Comparison of ENCODE assay signal across 22 cellular contexts in genomic region chr22:21759631-21760030, GRCh38.
"Had no signal": no experiment of that assay in that cellular context is flagged by ENCODE, and none has a peak within 500 bp of the region (broad histone marks: within the 10 kb centered on the region; RNA-seq: fewer than 3 reads in every experiment).

No MANE protein-coding gene starts in this region.

- DNase-seq: activated CD4-positive, alpha-beta T cell treated with anti-CD3 and anti-CD28 coated beads, Interleukin-2, amount 10 ng/mL, durations not matched to agents 7 days and 5 days; activated CD4-positive, CD25-positive, alpha-beta regulatory T cell treated with anti-CD3 and anti-CD28 coated beads, Interleukin-2, amount 50 U/mL, for 72 hours; activated CD8-positive, alpha-beta memory T cell treated with anti-CD3 and anti-CD28 coated beads, Interleukin-2, amount 10 ng/mL, durations not matched to agents 7 days and 5 days; activated CD8-positive, alpha-beta T cell treated with anti-CD3 and anti-CD28 coated beads for 36 hours; activated effector memory CD4-positive, alpha-beta T cell treated with anti-CD3 and anti-CD28 coated beads, Interleukin-2, amount 50 U/mL, for 16 hours; activated naive CD4-positive, alpha-beta T cell treated with anti-CD3 and anti-CD28 coated beads, Interleukin-2, amount 10 ng/mL, durations not matched to agents 7 days and 5 days; activated T-cell treated with anti-CD3 and anti-CD28 coated beads for 4 hours; left ventricle myocardium superior; mammary epithelial cell; occipital lobe; retina; sigmoid colon; stimulated activated CD4-positive, alpha-beta T cell treated with anti-CD3 and anti-CD28 coated beads, Interleukin-4, amount 100 ng/mL, for 1 hour; stimulated activated naive CD4-positive, alpha-beta T cell; upper lobe of left lung; WERI-Rb-1 had no signal

- H3K4me2 ChIP-seq: hepatocyte, smooth muscle cell had no signal

- H3K9me3 ChIP-seq: sigmoid colon, upper lobe of left lung had no signal

- H3K27ac Mint-ChIP-seq: activated CD4-positive, alpha-beta T cell treated with anti-CD3 and anti-CD28 coated beads, Interleukin-2, amount 10 ng/mL, durations not matched to agents 7 days and 5 days; activated CD8-positive, alpha-beta memory T cell treated with anti-CD3 and anti-CD28 coated beads, Interleukin-2, amount 10 ng/mL, durations not matched to agents 7 days and 5 days; activated CD8-positive, alpha-beta T cell treated with anti-CD3 and anti-CD28 coated beads for 36 hours; activated naive CD4-positive, alpha-beta T cell treated with anti-CD3 and anti-CD28 coated beads, Interleukin-2, amount 10 ng/mL, durations not matched to agents 7 days and 5 days had no signal

- H3K9me3 Mint-ChIP-seq: activated CD4-positive, alpha-beta T cell treated with anti-CD3 and anti-CD28 coated beads, Interleukin-2, amount 10 ng/mL, durations not matched to agents 7 days and 5 days; activated CD8-positive, alpha-beta T cell treated with anti-CD3 and anti-CD28 coated beads for 36 hours; activated naive CD4-positive, alpha-beta T cell treated with anti-CD3 and anti-CD28 coated beads, Interleukin-2, amount 10 ng/mL, durations not matched to agents 7 days and 5 days had no signal

- H3K4me3 Mint-ChIP-seq: activated CD4-positive, alpha-beta T cell treated with anti-CD3 and anti-CD28 coated beads, Interleukin-2, amount 10 ng/mL, durations not matched to agents 7 days and 5 days; activated CD8-positive, alpha-beta memory T cell treated with anti-CD3 and anti-CD28 coated beads, Interleukin-2, amount 10 ng/mL, durations not matched to agents 7 days and 5 days; activated CD8-positive, alpha-beta T cell treated with anti-CD3 and anti-CD28 coated beads for 36 hours; activated naive CD4-positive, alpha-beta T cell treated with anti-CD3 and anti-CD28 coated beads, Interleukin-2, amount 10 ng/mL, durations not matched to agents 7 days and 5 days had no signal

- H3K27me3 Mint-ChIP-seq: activated CD4-positive, alpha-beta T cell treated with anti-CD3 and anti-CD28 coated beads, Interleukin-2, amount 10 ng/mL, durations not matched to agents 7 days and 5 days; activated CD8-positive, alpha-beta memory T cell treated with anti-CD3 and anti-CD28 coated beads, Interleukin-2, amount 10 ng/mL, durations not matched to agents 7 days and 5 days; activated CD8-positive, alpha-beta T cell treated with anti-CD3 and anti-CD28 coated beads for 36 hours; activated naive CD4-positive, alpha-beta T cell treated with anti-CD3 and anti-CD28 coated beads, Interleukin-2, amount 10 ng/mL, durations not matched to agents 7 days and 5 days had no signal

- H3K4me3 ChIP-seq: hepatocyte, sigmoid colon, smooth muscle cell, upper lobe of left lung had no signal

- ATAC-seq: activated CD8-positive, alpha-beta memory T cell treated with anti-CD3 and anti-CD28 coated beads, Interleukin-2, amount 10 ng/mL, durations not matched to agents 7 days and 5 days; activated CD8-positive, alpha-beta T cell treated with anti-CD3 and anti-CD28 coated beads for 36 hours; left ventricle myocardium superior; SK-N-SH treated with all-trans-retinoic acid at 6 μM for 48 hours had no signal

- H3K79me2 ChIP-seq: hepatocyte had no signal

- H3K27ac ChIP-seq: epithelial cell of prostate, hepatocyte, sigmoid colon, WERI-Rb-1 had no signal

- H3K27me3 ChIP-seq: hepatocyte, sigmoid colon, upper lobe of left lung had no signal

- FAIRE-seq: colon, TTC549 had no signal
